23 cellular contexts compared by ENCODE assay signal in genomic region chr11:20452585-20452984, GRCh38.
"Had no signal": no experiment of that assay in that cellular context is flagged by ENCODE, and none has a peak within 500 bp of the region (broad histone marks: within the 10 kb centered on the region; RNA-seq: fewer than 3 reads in every experiment).

No MANE protein-coding gene starts in this region.

- DNase-seq: activated CD4-positive, alpha-beta T cell treated with anti-CD3 and anti-CD28 coated beads for 48 hours; activated CD4-positive, alpha-beta T cell treated with anti-CD3 and anti-CD28 coated beads, Interleukin-2, amount 50 U/mL, for 4 hours; activated CD4-positive, CD25-positive, alpha-beta regulatory T cell treated with anti-CD3 and anti-CD28 coated beads, Interleukin-2, amount 50 U/mL, for 72 hours; activated CD8-positive, alpha-beta memory T cell treated with anti-CD3 and anti-CD28 coated beads, Interleukin-2, amount 50 U/mL, for 48 hours; activated CD8-positive, alpha-beta T cell treated with anti-CD3 and anti-CD28 coated beads, Interleukin-2, amount 10 ng/mL, durations not matched to agents 7 days and 5 days; activated effector memory CD4-positive, alpha-beta T cell treated with anti-CD3 and anti-CD28 coated beads, Interleukin-2, amount 50 U/mL, for 16 hours; activated naive CD4-positive, alpha-beta T cell treated with Interleukin-2 at 50 U/mL for 16 hours; activated naive CD8-positive, alpha-beta T cell treated with anti-CD3 and anti-CD28 coated beads, Interleukin-2, amount 50 U/mL, for 24 hours; activated T-cell treated with anti-CD3 and anti-CD28 coated beads, Interleukin-2, amount 50 U/mL, for 1 hour; amygdala; cortex of kidney; MG63; MV-4-11; NCI-H1092 treated with DMSO at 0.1 percent for 48 hours; NCI-H187 treated with DMSO at 0.1 percent for 48 hours; NCI-H2081 treated with DMSO at 0.1 percent for 48 hours; NCI-H345; NCI-H510A; NCI-H526 treated with DMSO at 0.1 percent for 48 hours; Peyer's patch; Right ventricle myocardium superior had no signal

- H3K36me3 ChIP-seq: SJSA1 had no signal

- H3K9me3 ChIP-seq: MG63, Peyer's patch, SJSA1 had no signal

- H3K27me3 ChIP-seq: MG63, Peyer's patch, SJSA1 had no signal

- H3K27ac ChIP-seq: Peyer's patch, RWPE1, SJSA1 had no signal

- H3K4me3 ChIP-seq: MG63, Peyer's patch, SJSA1 had no signal

- H3K4me1 ChIP-seq: Peyer's patch, SJSA1 had no signal
